In the genomic region with DNA sequence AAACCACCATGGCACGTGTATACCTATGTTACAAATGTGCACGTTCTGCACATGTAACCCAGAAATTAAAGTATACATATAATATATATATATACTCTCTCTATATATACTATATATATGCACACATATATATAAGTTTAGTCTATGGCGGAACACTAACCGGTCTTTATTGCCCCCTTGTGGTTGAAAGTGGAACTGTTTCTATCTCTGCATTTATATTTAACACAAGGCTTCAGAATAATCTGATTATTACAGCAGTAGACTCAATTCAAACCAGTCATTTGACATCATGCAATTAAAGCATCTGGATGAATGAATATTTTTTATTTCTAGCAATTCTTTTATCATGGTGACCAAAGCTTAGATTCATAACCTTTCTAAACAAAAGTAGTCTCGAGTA, we compare ENCODE assay signal across 7 cellular contexts. TPM values are rescaled to one million over a fixed set of nuclear protein-coding genes. Genes with fewer than 3 reads are reported as not detected.
DNase-seq lines count a peak whose midpoint lies in the region; ATAC-seq, FAIRE-seq and TF ChIP-seq lines count a peak whose summit lies in the region.

No MANE protein-coding gene starts in this region.

- H3K27ac ChIP-seq in adrenal gland (no peak overlapping the region), kidney (ENCODE audit: low read depth in 2 of 2, low read length in 2 of 2) (no peak overlapping the region), upper lobe of left lung (no peak overlapping the region)

- H3K36me3 ChIP-seq in adrenal gland (replicated peaks in 1 of 2) (no peaks in the 10 kb centered on the region), kidney (ENCODE audit: control insufficient read depth in 1 of 2, insufficient read depth in 2 of 2, low read length in 2 of 2) (no peaks in the 10 kb centered on the region), upper lobe of left lung (no peaks in the 10 kb centered on the region)

- H3K9me3 ChIP-seq in adrenal gland (replicated peaks in 1 of 3) = no peaks in the 10 kb centered on the region
- H3K9me3 ChIP-seq in kidney (ENCODE audit: control insufficient read depth in 1 of 2, low read length in 2 of 2) = no peaks in the 10 kb centered on the region
- H3K9me3 ChIP-seq in upper lobe of left lung = no peaks in the 10 kb centered on the region

- peak; percentile 35 for DNase-seq in DMS53 treated with DMSO at 0.1 percent for 48 hours (lab: John Stamatoyannopoulos, UW; ENCODE audit: unreplicated experiment)
- peak; percentile 9 for DNase-seq in NCI-H2081 treated with DMSO at 0.1 percent for 48 hours (lab: John Stamatoyannopoulos, UW)
- peak in 1 of 7 donors; percentile 20 for DNase-seq in adrenal gland
- no peak for DNase-seq in kidney
- DNase-seq in upper lobe of left lung = no peak

- no peak for TF ChIP-seq EP300 in upper lobe of left lung (IDR thresholded peaks at IDR 0.05)

- TF ChIP-seq POLR2A in adrenal gland (IDR thresholded peaks at IDR 0.05) (no peak), upper lobe of left lung (IDR thresholded peaks at IDR 0.05) (no peak)

- H3K9ac ChIP-seq in kidney (ENCODE audit: low read length in 2 of 2) = no peak overlapping the region

- peak; percentile 57 for ATAC-seq in GM21360 (IDR thresholded peaks at IDR 0.05; ENCODE audit: unreplicated experiment)
- peak; percentile 63 to 69 for ATAC-seq in upper lobe of left lung (ENCODE audit: low FRiP score in 2 of 2)
- no peak for ATAC-seq in HG03135 (IDR thresholded peaks at IDR 0.05; ENCODE audit: unreplicated experiment)

- peak; percentile 86 for FAIRE-seq in kidney (lab: Jason Lieb, UNC)

- H3K27me3 ChIP-seq in adrenal gland (peaks cover 5% of the 10 kb centered on the region), upper lobe of left lung (no peaks in the 10 kb centered on the region)

- peak; percentile 47 to 93 (median 66) for TF ChIP-seq CTCF in adrenal gland (IDR thresholded peaks at IDR 0.05)
- TF ChIP-seq CTCF in kidney (IDR thresholded peaks at IDR 0.05; ENCODE audit: borderline replicate concordance, extremely low read depth, insufficient read depth) = peak; percentile 58
- TF ChIP-seq CTCF in upper lobe of left lung (IDR thresholded peaks at IDR 0.05) = peak; percentile 37 to 81 (median 48)

- no peak overlapping the region for H3K4me3 ChIP-seq in adrenal gland
- no peak overlapping the region for H3K4me3 ChIP-seq in kidney (ENCODE audit: low read length in 2 of 2)
- H3K4me3 ChIP-seq in upper lobe of left lung = no peak overlapping the region

- H3K4me1 ChIP-seq in adrenal gland (replicated peaks in 1 of 2) (no peaks in the 10 kb centered on the region), kidney (ENCODE audit: control insufficient read depth in 1 of 2, insufficient read depth in 1 of 2, low read depth in 1 of 2, low read length in 2 of 2) (no peaks in the 10 kb centered on the region), upper lobe of left lung (no peaks in the 10 kb centered on the region)

- 13 to 22% (median 16%) methylated on average over 5 of the region's 5 CpGs for WGBS in adrenal gland, 4 donors
- 20% methylated on average over 5 of the region's 5 CpGs for WGBS in upper lobe of left lung, 2 donors

- intact Hi-C loops in adrenal gland (cut with DNase I) (loop anchor here in 1 of 2 donors (5.0 kb wide), 1 partner anchor 285 kb away; no protein-coding TSS in a partner anchor), kidney (cut with DNase I) (no loop called here)

RNA-seq across cellular contexts. Expression of a gene that starts 14.6 kb away (rescaled TPM):
- total RNA-seq in adrenal gland (1 to 10 TPM in 7 of 8 donors, under 1 TPM in 1; 0.09 to 3.1 (median 1.9) TPM), kidney (1.1 TPM), upper lobe of left lung (1 to 10 TPM in 2 of 6 donors, under 1 TPM in 3, not detected in 1; 0.37 to 1.1 (median 0.84) TPM)
- polyA plus RNA-seq in adrenal gland (1 to 10 TPM in 2 of 3 donors, under 1 TPM in 1; 0.64 to 4.4 (median 1.1) TPM), kidney (ENCODE audit: insufficient read depth, low read depth, low replicate concordance) (0.26 TPM)

RNA-seq across cellular contexts. Expression of a gene that starts 40.9 kb away (rescaled TPM):
- total RNA-seq in adrenal gland = 10 to 100 TPM in 1 of 8 donors, 1 to 10 TPM in 6, under 1 TPM in 1; 0.17 to 10.6 (median 3.7) TPM
- polyA plus RNA-seq in adrenal gland = 1 to 10 TPM; 4.4 to 8.6 (median 6.3) TPM
- total RNA-seq in kidney = 2.4 TPM
- polyA plus RNA-seq in kidney (ENCODE audit: insufficient read depth, low read depth, low replicate concordance) = 1.1 TPM
- 1 to 10 TPM in 1 of 6 donors, under 1 TPM in 1, not detected in 4; 0.49 to 2.1 TPM for total RNA-seq in upper lobe of left lung

Comparison
In these comparisons a context has a peak if more than half of its experiments do, and no peak if none do; other contexts are left out.
1. DNase-seq: peak in DMS53 treated with DMSO at 0.1 percent for 48 hours (single experiment) and NCI-H2081 treated with DMSO at 0.1 percent for 48 hours (single experiment); none in kidney (single experiment) and upper lobe of left lung (0 of 2).
2. Peak in every context shown above with its lines, with median percentiles within 50 percentile points of each other: CTCF ChIP-seq.